13 cellular contexts compared by ENCODE assay signal in the genomic region with DNA sequence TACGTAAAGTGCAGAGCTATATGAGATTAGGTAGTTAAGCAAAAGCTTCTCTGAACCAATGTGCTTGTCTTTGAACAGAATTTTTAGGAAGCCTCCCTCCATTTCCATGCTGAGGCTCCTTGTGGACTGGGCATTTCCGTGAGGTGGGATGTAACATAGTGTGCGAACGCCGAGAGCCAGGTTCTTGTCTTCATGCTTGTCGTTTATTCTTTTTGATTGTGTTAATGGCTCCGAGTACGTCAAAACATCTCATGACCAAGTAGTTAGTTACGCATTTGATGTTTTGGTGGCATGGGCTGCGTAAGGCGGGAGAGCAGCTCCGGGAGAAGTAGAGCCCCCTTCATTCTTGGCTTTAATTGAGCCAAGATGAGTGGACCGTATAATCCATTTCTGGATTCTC. TPM values are rescaled to one million over a fixed set of nuclear protein-coding genes. Genes with fewer than 3 reads are reported as not detected.
DNase-seq lines count a peak whose midpoint lies in the region; ATAC-seq, FAIRE-seq and TF ChIP-seq lines count a peak whose summit lies in the region.
"Had no signal": no experiment of that assay in that cellular context is flagged by ENCODE, and none has a peak within 500 bp of the region (broad histone marks: within the 10 kb centered on the region; RNA-seq: fewer than 3 reads in every experiment).

No MANE protein-coding gene starts in this region.

- peak overlapping the region in 1 of 3 experiments; percentile 62 for H3K4me3 Mint-ChIP-seq in nephron
- H3K4me3 Mint-ChIP-seq: endodermal cell had no signal

- FAIRE-seq in A549 (lab: Jason Lieb, UNC) = no peak
- FAIRE-seq: kidney had no signal

- no peak for TF ChIP-seq EP300 in A549 (IDR thresholded peaks at IDR 0.05)
- peak; percentile 48 for TF ChIP-seq EP300 in esophagus muscularis mucosa (IDR thresholded peaks at IDR 0.05)

- H3K36me3 ChIP-seq in SJCRH30 (peaks cover 3% of the 10 kb centered on the region; the same call in 1 of the 2 replicates), esophagus muscularis mucosa (peaks cover 0 to 8% (median 3%) of the 10 kb centered on the region in 4 donors)

- peaks cover 77% of the 10 kb centered on the region for H3K4me1 Mint-ChIP-seq in nephron

- CTCF ChIA-PET in A549 (lab: Yijun Ruan, JAX) = interaction anchor here (1.1 to 2.8 kb wide), 5 partner anchors 14 to 56 kb away, joined by 3 to 16 read pairs (median 4); no protein-coding TSS in a partner anchor

- ATAC-seq in A549 = peak; percentile 6 to 13; a peak in 4 of 6 replicates
- no peak for ATAC-seq in GM19035 (IDR thresholded peaks at IDR 0.05; ENCODE audit: unreplicated experiment)

- DNase-seq in A549 (ENCODE audit: low read depth in 1 of 2, low spot score in 1 of 2) (no peak), SJCRH30 (no peak), esophagus muscularis mucosa (ENCODE audit: extremely low spot score) (no peak), NCI-H2081 (lab: John Stamatoyannopoulos, UW) (no peak), T-helper 1 cell (no peak)
- DNase-seq in stimulated activated naive CD4-positive, alpha-beta T cell (lab: John Stamatoyannopoulos, UW) = no peak
- DNase-seq: endodermal cell, NCI-H2107 had no signal

- H3K27ac Mint-ChIP-seq in nephron = peak overlapping the region; percentile 94 to 96 (median 94)
- H3K27ac Mint-ChIP-seq: endodermal cell had no signal

- peaks cover 3% of the 10 kb centered on the region for H3K27me3 Mint-ChIP-seq in nephron (ENCODE audit: low read depth)

- TF ChIP-seq RAD21 in A549 (conservative IDR thresholded peaks at IDR 0.05 in 1 of 2, IDR thresholded peaks at IDR 0.05 in 1 of 2) = no peak

- H3K9me3 ChIP-seq in A549 (no peaks in the 10 kb centered on the region), SJCRH30 (replicated peaks) (no peaks in the 10 kb centered on the region), esophagus muscularis mucosa (no peaks in the 10 kb centered on the region)
- H3K9me3 ChIP-seq: HAP-1 had no signal

- H3K4me3 ChIP-seq in A549 (peak overlapping the region; percentile 10; the same call in 2 of the 3 replicates), SJCRH30 (peak overlapping the region; percentile 29; the same call in 1 of the 2 replicates), esophagus muscularis mucosa (peak overlapping the region; percentile 24 to 44 (median 35))
- H3K4me3 ChIP-seq: HAP-1 had no signal

- no peak for TF ChIP-seq CTCF in A549 (IDR thresholded peaks at IDR 0.05)
- TF ChIP-seq CTCF in esophagus muscularis mucosa (IDR thresholded peaks at IDR 0.05) = no peak
- TF ChIP-seq CTCF in nephron (IDR thresholded peaks at IDR 0.05; ENCODE audit: unreplicated experiment in 3 of 3) = no peak

- peak overlapping the region; percentile 73 for H3K4me2 ChIP-seq in A549

- 75% methylated on average over 13 of the region's 13 CpGs for WGBS in A549 (ENCODE audit: missing lambda C conversion rate)
- WGBS in esophagus muscularis mucosa = 62% methylated on average over 13 of the region's 13 CpGs

- no peak for TF ChIP-seq POLR2A in A549 (IDR thresholded peaks at IDR 0.05; ENCODE audit: low read length)
- no peak for TF ChIP-seq POLR2A in esophagus muscularis mucosa (IDR thresholded peaks at IDR 0.05; ENCODE audit: low read depth)

- POLR2A ChIA-PET in A549 (lab: Yijun Ruan, JAX) = no interaction called here

- peaks cover 17% of the 10 kb centered on the region for H3K36me3 Mint-ChIP-seq in nephron (ENCODE audit: low read depth)

- H3K27me3 ChIP-seq in SJCRH30 (no peaks in the 10 kb centered on the region), esophagus muscularis mucosa (no peaks in the 10 kb centered on the region)

- H3K27ac ChIP-seq in A549 (peak overlapping the region; percentile 86 to 92), SJCRH30 (peak overlapping the region; percentile 25; the same call in 1 of the 2 replicates), esophagus muscularis mucosa (replicated peaks in 1 of 4) (peak overlapping the region; percentile 81 to 89 (median 86))
- H3K27ac ChIP-seq: HL-60 had no signal

- H3K4me1 ChIP-seq in A549 (peaks cover 80% of the 10 kb centered on the region), SJCRH30 (peaks cover 20% of the 10 kb centered on the region), esophagus muscularis mucosa (peaks cover 43 to 59% (median 51%) of the 10 kb centered on the region in 4 donors)
- H3K4me1 ChIP-seq: HAP-1 had no signal

- no peaks in the 10 kb centered on the region for H3K9me3 Mint-ChIP-seq in nephron
- H3K9me3 Mint-ChIP-seq: endodermal cell had no signal

- intact Hi-C loops in esophagus muscularis mucosa (cut with DNase I) = no loop called here

TF ChIP-seq in A549, 52 proteins besides CTCF, POLR2A, EP300 and RAD21:
- TF ChIP-seq RNF2 (IDR thresholded peaks at IDR 0.05; ENCODE audit: borderline replicate concordance, low read depth) (no peak), HOXB5 (CRISPR knock-in tag; IDR thresholded peaks at IDR 0.05) (no peak), NR3C1 (IDR thresholded peaks at IDR 0.05) (no peak), FOSB (CRISPR knock-in tag; IDR thresholded peaks at IDR 0.05) (no peak), TFCP2L1 (CRISPR knock-in tag; IDR thresholded peaks at IDR 0.05) (no peak), CHD2 (IDR thresholded peaks at IDR 0.05; ENCODE audit: low read length, partially characterized antibody) (no peak), HDAC2 (IDR thresholded peaks at IDR 0.05) (no peak), RCOR1 (IDR thresholded peaks at IDR 0.05; ENCODE audit: low read depth, low read length) (no peak), ZFP36 (IDR thresholded peaks at IDR 0.05; ENCODE audit: borderline replicate concordance, partially characterized antibody) (no peak), BHLHE40 (IDR thresholded peaks at IDR 0.05; ENCODE audit: low read depth, low read length) (no peak), GATA3 (IDR thresholded peaks at IDR 0.05; ENCODE audit: borderline replicate concordance) (no peak)
- TF ChIP-seq, protein P1, sequence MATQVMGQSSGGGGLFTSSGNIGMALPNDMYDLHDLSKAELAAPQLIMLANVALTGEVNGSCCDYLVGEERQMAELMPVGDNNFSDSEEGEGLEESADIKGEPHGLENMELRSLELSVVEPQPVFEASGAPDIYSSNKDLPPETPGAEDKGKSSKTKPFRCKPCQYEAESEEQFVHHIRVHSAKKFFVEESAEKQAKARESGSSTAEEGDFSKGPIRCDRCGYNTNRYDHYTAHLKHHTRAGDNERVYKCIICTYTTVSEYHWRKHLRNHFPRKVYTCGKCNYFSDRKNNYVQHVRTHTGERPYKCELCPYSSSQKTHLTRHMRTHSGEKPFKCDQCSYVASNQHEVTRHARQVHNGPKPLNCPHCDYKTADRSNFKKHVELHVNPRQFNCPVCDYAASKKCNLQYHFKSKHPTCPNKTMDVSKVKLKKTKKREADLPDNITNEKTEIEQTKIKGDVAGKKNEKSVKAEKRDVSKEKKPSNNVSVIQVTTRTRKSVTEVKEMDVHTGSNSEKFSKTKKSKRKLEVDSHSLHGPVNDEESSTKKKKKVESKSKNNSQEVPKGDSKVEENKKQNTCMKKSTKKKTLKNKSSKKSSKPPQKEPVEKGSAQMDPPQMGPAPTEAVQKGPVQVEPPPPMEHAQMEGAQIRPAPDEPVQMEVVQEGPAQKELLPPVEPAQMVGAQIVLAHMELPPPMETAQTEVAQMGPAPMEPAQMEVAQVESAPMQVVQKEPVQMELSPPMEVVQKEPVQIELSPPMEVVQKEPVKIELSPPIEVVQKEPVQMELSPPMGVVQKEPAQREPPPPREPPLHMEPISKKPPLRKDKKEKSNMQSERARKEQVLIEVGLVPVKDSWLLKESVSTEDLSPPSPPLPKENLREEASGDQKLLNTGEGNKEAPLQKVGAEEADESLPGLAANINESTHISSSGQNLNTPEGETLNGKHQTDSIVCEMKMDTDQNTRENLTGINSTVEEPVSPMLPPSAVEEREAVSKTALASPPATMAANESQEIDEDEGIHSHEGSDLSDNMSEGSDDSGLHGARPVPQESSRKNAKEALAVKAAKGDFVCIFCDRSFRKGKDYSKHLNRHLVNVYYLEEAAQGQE (IDR thresholded peaks at IDR 0.05) = no peak
- TF ChIP-seq, protein P2, sequence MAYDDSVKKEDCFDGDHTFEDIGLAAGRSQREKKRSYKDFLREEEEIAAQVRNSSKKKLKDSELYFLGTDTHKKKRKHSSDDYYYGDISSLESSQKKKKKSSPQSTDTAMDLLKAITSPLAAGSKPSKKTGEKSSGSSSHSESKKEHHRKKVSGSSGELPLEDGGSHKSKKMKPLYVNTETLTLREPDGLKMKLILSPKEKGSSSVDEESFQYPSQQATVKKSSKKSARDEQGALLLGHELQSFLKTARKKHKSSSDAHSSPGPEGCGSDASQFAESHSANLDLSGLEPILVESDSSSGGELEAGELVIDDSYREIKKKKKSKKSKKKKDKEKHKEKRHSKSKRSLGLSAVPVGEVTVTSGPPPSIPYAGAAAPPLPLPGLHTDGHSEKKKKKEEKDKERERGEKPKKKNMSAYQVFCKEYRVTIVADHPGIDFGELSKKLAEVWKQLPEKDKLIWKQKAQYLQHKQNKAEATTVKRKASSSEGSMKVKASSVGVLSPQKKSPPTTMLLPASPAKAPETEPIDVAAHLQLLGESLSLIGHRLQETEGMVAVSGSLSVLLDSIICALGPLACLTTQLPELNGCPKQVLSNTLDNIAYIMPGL (CRISPR knock-in tag; IDR thresholded peaks at IDR 0.05; ENCODE audit: borderline replicate concordance) = no peak
TF ChIP-seq in A549: peak in this region for 0.

RNA-seq across cellular contexts. Expression of a gene that starts 32.9 kb away (rescaled TPM):
- polyA plus RNA-seq in A549 (2011; rRNA removed) (68.8 and 79.0 TPM in 2 replicates), A549 (2017; fragmentation: RNase III; extraction: RNeasy Plus Mini Kit Qiagen cat#74134 plus additional on column Dnase treatment) (98.1 to 99.6 TPM (median 99.1 TPM) in 3 replicates)
- polyA plus RNA-seq in A549 (2012; cell fraction: cytosol; rRNA removed) = 74.5 and 83.0 TPM in 2 replicates
- polyA plus RNA-seq in A549 (2012; cell fraction: nucleus; rRNA removed) = 371 and 389 TPM in 2 replicates
- 118 and 170 TPM in 2 replicates for polyA minus RNA-seq in A549 (2011; rRNA and poly(A)+ RNA removed)
- total RNA-seq in SJCRH30 (2014; rRNA removed; shearing (Covaris generic)) = 21.6 and 28.2 TPM in 2 replicates
- total RNA-seq in esophagus muscularis mucosa = 10 to 100 TPM; 11.6 to 16.1 (median 13.3) TPM

Comparison
In these comparisons a context has a peak if more than half of its experiments do, and no peak if none do; other contexts are left out.
1. H3K27ac ChIP-seq: peak in every context shown above with its lines; median percentile 89 in A549; 86 in esophagus muscularis mucosa; 25 in SJCRH30.